19 cellular contexts compared by ENCODE assay signal in the genomic region with DNA sequence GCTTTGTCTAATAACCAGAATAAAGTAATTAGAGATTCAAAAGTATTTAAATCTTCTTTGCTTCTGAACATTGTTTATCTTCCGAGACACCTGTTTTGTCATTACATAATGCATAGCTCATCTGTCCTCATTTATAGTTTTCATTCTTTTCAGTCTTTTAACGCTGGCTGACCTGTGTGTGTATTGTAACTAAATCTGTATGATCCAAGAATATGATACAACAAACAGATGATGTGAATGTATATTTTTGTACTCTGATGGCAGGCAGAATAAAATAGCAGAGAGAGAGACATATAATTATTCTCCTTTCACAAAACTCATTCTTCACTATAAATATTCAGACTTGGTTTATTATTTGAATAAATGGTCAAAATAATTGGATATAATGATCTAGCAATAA.
"Had no signal": no experiment of that assay in that cellular context is flagged by ENCODE, and none has a peak within 500 bp of the region (broad histone marks: within the 10 kb centered on the region; RNA-seq: fewer than 3 reads in every experiment).

No MANE protein-coding gene starts in this region.

- H3K4me3 Mint-ChIP-seq: activated B cell treated with CpG ODN at 0.5 μM for 24 hours; activated CD4-positive, alpha-beta T cell treated with anti-CD3 and anti-CD28 coated beads, Interleukin-2, amount 10 ng/mL, durations not matched to agents 24 days and 14 days; activated CD8-positive, alpha-beta T cell treated with anti-CD3 and anti-CD28 coated beads, Interleukin-2, amount 10 ng/mL, durations not matched to agents 7 days and 5 days; memory B cell; naive thymus-derived CD8-positive, alpha-beta T cell had no signal

- H3K4me1 Mint-ChIP-seq: activated B cell treated with CpG ODN at 0.5 μM for 24 hours; activated CD4-positive, alpha-beta T cell treated with anti-CD3 and anti-CD28 coated beads, Interleukin-2, amount 10 ng/mL, durations not matched to agents 24 days and 14 days; memory B cell; naive thymus-derived CD8-positive, alpha-beta T cell had no signal

- DNase-seq: activated B cell treated with CpG ODN at 0.5 μM for 24 hours; activated CD4-positive, alpha-beta T cell treated with anti-CD3 and anti-CD28 coated beads, Interleukin-2, amount 10 ng/mL, durations not matched to agents 24 days and 14 days; activated CD8-positive, alpha-beta memory T cell treated with anti-CD3 and anti-CD28 coated beads, Interleukin-2, amount 50 U/mL, for 4 hours; activated CD8-positive, alpha-beta T cell treated with anti-CD3 and anti-CD28 coated beads, Interleukin-2, amount 10 ng/mL, durations not matched to agents 7 days and 5 days; activated gamma-delta T cell; activated T-cell treated with anti-CD3 and anti-CD28 coated beads, Interleukin-2, amount 50 U/mL, for 48 hours; amniotic stem cell; body of pancreas; effector CD4-positive, alpha-beta T cell; left ventricle myocardium superior; naive thymus-derived CD8-positive, alpha-beta T cell; stimulated activated CD4-positive, alpha-beta T cell treated with anti-CD3 and anti-CD28 coated beads, Interleukin-12 subunit alpha, Interleukin-12 subunit beta, amount 100 ng/mL, for 4 hours; stimulated activated CD4-positive, alpha-beta T cell treated with anti-CD3 and anti-CD28 coated beads, Interleukin-2, amount 100 ng/mL, for 24 hours; stomach; testis; upper lobe of left lung had no signal

- FAIRE-seq: TTC549 had no signal

- H3K27ac Mint-ChIP-seq: activated B cell treated with CpG ODN at 0.5 μM for 24 hours; activated CD4-positive, alpha-beta T cell treated with anti-CD3 and anti-CD28 coated beads, Interleukin-2, amount 10 ng/mL, durations not matched to agents 24 days and 14 days; activated CD8-positive, alpha-beta T cell treated with anti-CD3 and anti-CD28 coated beads, Interleukin-2, amount 10 ng/mL, durations not matched to agents 7 days and 5 days; activated naive CD4-positive, alpha-beta T cell treated with anti-CD3 and anti-CD28 coated beads, Interleukin-2, amount 50 U/mL, for 72 hours; memory B cell had no signal

- H3K27me3 Mint-ChIP-seq: activated B cell treated with CpG ODN at 0.5 μM for 24 hours; activated CD4-positive, alpha-beta T cell treated with anti-CD3 and anti-CD28 coated beads, Interleukin-2, amount 10 ng/mL, durations not matched to agents 24 days and 14 days; memory B cell; naive thymus-derived CD8-positive, alpha-beta T cell had no signal

- H3K9me3 Mint-ChIP-seq: activated B cell treated with CpG ODN at 0.5 μM for 24 hours had no signal

- ATAC-seq: activated CD8-positive, alpha-beta T cell treated with anti-CD3 and anti-CD28 coated beads, Interleukin-2, amount 10 ng/mL, durations not matched to agents 7 days and 5 days; activated naive CD4-positive, alpha-beta T cell treated with anti-CD3 and anti-CD28 coated beads, Interleukin-2, amount 50 U/mL, for 72 hours; body of pancreas; left ventricle myocardium superior; naive thymus-derived CD8-positive, alpha-beta T cell had no signal
